ENCODE assay signal across 13 cellular contexts in the genomic region with DNA sequence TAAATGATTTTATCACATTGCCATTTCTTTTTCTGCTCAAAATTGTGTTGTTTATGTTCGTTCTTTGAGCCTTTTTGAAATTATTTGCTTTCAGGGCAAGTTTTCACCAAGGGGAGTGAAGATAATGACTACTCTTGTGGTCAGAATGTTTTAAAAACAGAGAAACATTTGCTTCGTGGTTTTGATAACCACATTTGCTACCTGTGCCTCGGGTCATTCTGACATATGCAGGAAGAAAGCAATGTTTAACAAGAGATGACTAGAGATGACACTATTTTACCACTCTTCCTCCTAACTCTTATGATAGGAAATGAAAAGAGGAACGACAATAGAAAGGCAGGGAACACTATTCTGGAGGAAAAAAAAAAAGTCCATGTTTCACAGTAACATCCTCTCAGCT.
"Had no signal": no experiment of that assay in that cellular context is flagged by ENCODE, and none has a peak within 500 bp of the region (broad histone marks: within the 10 kb centered on the region; RNA-seq: fewer than 3 reads in every experiment).

No MANE protein-coding gene starts in this region.

- H3K4me1 ChIP-seq: adrenal gland, body of pancreas, spleen, transverse colon had no signal

- DNase-seq: activated naive CD4-positive, alpha-beta T cell treated with anti-CD3 and anti-CD28 coated beads, Interleukin-2, amount 50 U/mL, for 16 hours; activated T-cell treated with anti-CD3 and anti-CD28 coated beads, Interleukin-2, amount 50 U/mL, for 1 hour; adrenal gland; body of pancreas; central memory CD4-positive, alpha-beta T cell; effector memory CD8-positive, alpha-beta T cell; erythroblast; spleen; stimulated activated naive CD4-positive, alpha-beta T cell; substantia nigra; transverse colon had no signal

- H3K4me3 ChIP-seq: adrenal gland, body of pancreas, hepatocyte, spleen, transverse colon had no signal

- H3K9me3 ChIP-seq: adrenal gland, body of pancreas had no signal

- H3K27me3 ChIP-seq: adrenal gland, body of pancreas, hepatocyte, spleen, transverse colon had no signal

- H2AFZ ChIP-seq: hepatocyte had no signal

- H3K4me2 ChIP-seq: hepatocyte had no signal

- H3K36me3 ChIP-seq: adrenal gland, spleen, transverse colon had no signal

- H3K27ac ChIP-seq: adrenal gland, body of pancreas, hepatocyte, spleen, transverse colon had no signal

- H3K27ac Mint-ChIP-seq: effector memory CD8-positive, alpha-beta T cell had no signal

- H3K79me2 ChIP-seq: hepatocyte had no signal

- H3K4me3 Mint-ChIP-seq: effector memory CD8-positive, alpha-beta T cell had no signal

- ATAC-seq: body of pancreas; effector memory CD8-positive, alpha-beta T cell; sciatic nerve had no signal

- H3K27me3 Mint-ChIP-seq: effector memory CD8-positive, alpha-beta T cell had no signal
